In genomic region chr9:81741103-81741502, GRCh38 we compare ENCODE assay signal across 24 cellular contexts.
"Had no signal": no experiment of that assay in that cellular context is flagged by ENCODE, and none has a peak within 500 bp of the region (broad histone marks: within the 10 kb centered on the region; RNA-seq: fewer than 3 reads in every experiment).

No MANE protein-coding gene starts in this region.

- H3K27ac ChIP-seq: HL-60, Peyer's patch, SJSA1, SK-N-MC had no signal

- DNase-seq: KBM-7, MG63, NCI-H1092, NCI-H1105 treated with DMSO at 0.1 percent for 48 hours, NCI-H1417 treated with DMSO at 0.1 percent for 48 hours, NCI-H146, NCI-H1694 treated with DMSO at 0.1 percent for 48 hours, NCI-H1930, NCI-H2081, NCI-H2107, NCI-H2227 treated with DMSO at 0.1 percent for 48 hours, NCI-H446, NCI-H510A, NCI-H524 treated with DMSO at 0.1 percent for 48 hours, NCI-H69, NCI-H774, Peyer's patch, Right ventricle myocardium superior, RPMI8226, SIG-M5 had no signal

- H3K27me3 ChIP-seq: MG63, Peyer's patch, SJSA1 had no signal

- FAIRE-seq: HTR-8/SVneo had no signal

- H3K4me1 ChIP-seq: Peyer's patch had no signal
